Comparison of ENCODE assay signal across 9 cellular contexts in genomic region chr22:26585104-26585790, GRCh38. TPM values are rescaled to one million over a fixed set of nuclear protein-coding genes. Genes with fewer than 3 reads are reported as not detected.
DNase-seq lines count a peak whose midpoint lies in the region; ATAC-seq, FAIRE-seq and TF ChIP-seq lines count a peak whose summit lies in the region.
"Had no signal": no experiment of that assay in that cellular context is flagged by ENCODE, and none has a peak within 500 bp of the region (broad histone marks: within the 10 kb centered on the region; RNA-seq: fewer than 3 reads in every experiment).

No MANE protein-coding gene starts in this region.

- no peaks in the 10 kb centered on the region for H3K9me3 ChIP-seq in A549
- H3K9me3 ChIP-seq in HEK293 (ENCODE audit: control insufficient read depth, insufficient read depth, low read depth, low read length), result no peaks in the 10 kb centered on the region
- no peaks in the 10 kb centered on the region for H3K9me3 ChIP-seq in adrenal gland (replicated peaks in 1 of 3)

- TF ChIP-seq POLR2A in A549 (IDR thresholded peaks at IDR 0.05; ENCODE audit: low read length) (no peak), adrenal gland (IDR thresholded peaks at IDR 0.05) (peak in 1 of 2 donors; percentile 37)

- TF ChIP-seq RAD21 in A549 (conservative IDR thresholded peaks at IDR 0.05 in 1 of 2, IDR thresholded peaks at IDR 0.05 in 1 of 2), result no peak

- no peaks in the 10 kb centered on the region for H3K36me3 Mint-ChIP-seq in glutamatergic neuron (ENCODE audit: unreplicated experiment)

- intact Hi-C loops in adrenal gland (cut with DNase I), result loop anchor here in 1 of 2 donors (5.0 kb wide), 1 partner anchor 93 kb away; no protein-coding TSS in a partner anchor

- peaks cover 8% of the 10 kb centered on the region for H3K9me3 Mint-ChIP-seq in glutamatergic neuron (ENCODE audit: unreplicated experiment)

- 59% methylated on average over 9 of the region's 11 CpGs for WGBS in A549 (ENCODE audit: missing lambda C conversion rate)
- 25 to 54% (median 34%) methylated on average over 2 to 11 of the region's 11 CpGs for WGBS in adrenal gland, 4 donors

- TF ChIP-seq EP300 in A549 (IDR thresholded peaks at IDR 0.05), result no peak

- DNase-seq in A549 (ENCODE audit: low read depth in 1 of 2, low spot score in 1 of 2), result peak in 1 of 2 experiments; percentile 22
- DNase-seq in adrenal gland, result peak; percentile 72 to 94 (median 89)
- DNase-seq in kidney tubule cell (ENCODE audit: low spot score), result peak; percentile 70
- no peak for DNase-seq in activated CD8-positive, alpha-beta memory T cell treated with anti-CD3 and anti-CD28 coated beads for 24 hours
- DNase-seq in glutamatergic neuron, result no peak
- DNase-seq: cortex of kidney had no signal

- no peak for TF ChIP-seq CTCF in A549 (IDR thresholded peaks at IDR 0.05)
- no peak for TF ChIP-seq CTCF in HEK293 (tag by site-specific recombination; IDR thresholded peaks at IDR 0.05)
- TF ChIP-seq CTCF in adrenal gland (IDR thresholded peaks at IDR 0.05), result peak in 1 of 6 experiments; percentile 12
- TF ChIP-seq CTCF in glutamatergic neuron (IDR thresholded peaks at IDR 0.05; ENCODE audit: partially characterized antibody, unreplicated experiment), result no peak

- ATAC-seq in A549 (peak; percentile 62 to 65; a peak in 5 of 6 replicates), HG03378 (IDR thresholded peaks at IDR 0.05; ENCODE audit: unreplicated experiment) (no peak), HG03520 (IDR thresholded peaks at IDR 0.05; ENCODE audit: unreplicated experiment) (no peak)

- H3K4me3 Mint-ChIP-seq in glutamatergic neuron (ENCODE audit: unreplicated experiment), result no peak overlapping the region

- H3K27me3 Mint-ChIP-seq in glutamatergic neuron (ENCODE audit: unreplicated experiment), result peaks cover 9% of the 10 kb centered on the region

- peaks cover 0 to 4% of the 10 kb centered on the region in 2 experiments; a peak in 1 of 3 replicates for H3K36me3 ChIP-seq in HEK293 (ENCODE audit: control insufficient read depth in 2 of 2, insufficient read depth in 1 of 2, low read length in 2 of 2)
- peaks cover 0 to 9% of the 10 kb centered on the region in 2 donors for H3K36me3 ChIP-seq in adrenal gland (replicated peaks in 1 of 2)

- H3K27me3 ChIP-seq in adrenal gland, result no peaks in the 10 kb centered on the region

- H3K4me3 ChIP-seq in A549, result no peak overlapping the region
- no peak overlapping the region for H3K4me3 ChIP-seq in HEK293 (ENCODE audit: low read depth, low read length)
- no peak overlapping the region for H3K4me3 ChIP-seq in adrenal gland

- H3K4me1 Mint-ChIP-seq in glutamatergic neuron (ENCODE audit: low read depth, unreplicated experiment), result peaks cover 9% of the 10 kb centered on the region

- peak overlapping the region in 1 of 2 experiments; percentile 65; a peak in 4 of 6 replicates for H3K27ac ChIP-seq in A549
- no peak overlapping the region for H3K27ac ChIP-seq in HEK293 (ENCODE audit: extremely low read depth, low read depth, low read length)
- peak overlapping the region in 3 of 5 donors; percentile 39 to 61 (median 50) for H3K27ac ChIP-seq in adrenal gland

- H3K4me2 ChIP-seq in A549, result peak overlapping the region; percentile 51; the same call in 2 of the 3 replicates

- CTCF ChIA-PET in A549 (lab: Yijun Ruan, JAX), result no interaction called here
- CTCF ChIA-PET in HEK293 (lab: Yijun Ruan, JAX), result interaction anchor here (0.6 to 1.4 kb wide), 3 partner anchors 11 to 621 kb away, joined by 3 to 5 read pairs (median 3); no protein-coding TSS in a partner anchor

- H3K27ac Mint-ChIP-seq in glutamatergic neuron (ENCODE audit: unreplicated experiment), result no peak overlapping the region

- H3K4me1 ChIP-seq in A549, result peaks cover 12% of the 10 kb centered on the region; the same call in 2 of the 3 replicates
- no peaks in the 10 kb centered on the region for H3K4me1 ChIP-seq in HEK293 (ENCODE audit: control insufficient read depth, insufficient read depth, low read length)
- peaks cover 14 to 26% of the 10 kb centered on the region in 2 donors for H3K4me1 ChIP-seq in adrenal gland (replicated peaks in 1 of 2)

- no peak for FAIRE-seq in A549 (lab: Jason Lieb, UNC)

- POLR2A ChIA-PET in A549 (lab: Yijun Ruan, JAX), result interaction anchor here (0.7 kb wide), 1 partner anchor 226 kb away, joined by 4 read pairs; no protein-coding TSS in a partner anchor
- POLR2A ChIA-PET in HEK293 (lab: Yijun Ruan, JAX), result no interaction called here

TF ChIP-seq in A549, 52 proteins besides CTCF, POLR2A, EP300 and RAD21 (continues in another document):
- TF ChIP-seq RFX5 (IDR thresholded peaks at IDR 0.05), result no peak
- no peak for TF ChIP-seq POLR2AphosphoS2 (conservative IDR thresholded peaks at IDR 0.05; ENCODE audit: low read length)
- TF ChIP-seq E2F6 (IDR thresholded peaks at IDR 0.05; ENCODE audit: borderline replicate concordance, low read depth), result no peak
- no peak for TF ChIP-seq BHLHE40 (IDR thresholded peaks at IDR 0.05; ENCODE audit: low read depth, low read length)
- no peak for TF ChIP-seq CHD2 (IDR thresholded peaks at IDR 0.05; ENCODE audit: low read length, partially characterized antibody)
- TF ChIP-seq HDAC2 (IDR thresholded peaks at IDR 0.05), result no peak
- no peak for TF ChIP-seq NR3C1 (IDR thresholded peaks at IDR 0.05)
- no peak for TF ChIP-seq NPAS2 (CRISPR knock-in tag; IDR thresholded peaks at IDR 0.05; ENCODE audit: borderline replicate concordance)
- TF ChIP-seq TP53 (CRISPR knock-in tag; IDR thresholded peaks at IDR 0.05), result no peak

TF ChIP-seq in HEK293, 187 proteins besides CTCF, POLR2A, EP300 and RAD21 (continues in another document):
- no peak for TF ChIP-seq HOXA7 (CRISPR knock-in tag; IDR thresholded peaks at IDR 0.05; ENCODE audit: borderline replicate concordance)
- TF ChIP-seq ZNF521 (tag by site-specific recombination; IDR thresholded peaks at IDR 0.05), result no peak
- TF ChIP-seq ZNF76 (tag by site-specific recombination; IDR thresholded peaks at IDR 0.05; ENCODE audit: borderline replicate concordance, low read depth), result no peak
- no peak for TF ChIP-seq ZNF184 (tag by site-specific recombination; IDR thresholded peaks at IDR 0.05)
- TF ChIP-seq ZNF544 (tag by site-specific recombination; IDR thresholded peaks at IDR 0.05), result no peak
- TF ChIP-seq TCF7L2 (IDR thresholded peaks at IDR 0.05; ENCODE audit: borderline replicate concordance, low read depth, low read length), result no peak
- no peak for TF ChIP-seq HOXD13 (CRISPR knock-in tag; IDR thresholded peaks at IDR 0.05; ENCODE audit: borderline replicate concordance)
- no peak for TF ChIP-seq ZFHX2 (tag by site-specific recombination; conservative IDR thresholded peaks at IDR 0.05)
- peak; percentile 22; the same call in 1 of the 2 replicates for TF ChIP-seq KLF17 (tag by site-specific recombination; IDR thresholded peaks at IDR 0.05)
- TF ChIP-seq ZNF555 (tag by site-specific recombination; conservative IDR thresholded peaks at IDR 0.05), result no peak

RNA-seq across cellular contexts. Expression of gene TPST2, which starts 4.7 kb away (rescaled TPM):
- polyA plus RNA-seq in A549 (2011; rRNA removed) (10.5 and 13.6 TPM in 2 replicates), A549 (2017; fragmentation: RNase III; extraction: RNeasy Plus Mini Kit Qiagen cat#74134 plus additional on column Dnase treatment) (6.9 to 10.3 TPM (median 7.0 TPM) in 3 replicates), adrenal gland (10 to 100 TPM; 15.7 to 21.2 (median 17.7) TPM)
- polyA plus RNA-seq in A549 (2012; cell fraction: cytosol; rRNA removed), result 19.0 and 24.9 TPM in 2 replicates
- polyA plus RNA-seq in A549 (2012; cell fraction: nucleus; rRNA removed), result 15.5 and 24.9 TPM in 2 replicates
- polyA minus RNA-seq in A549 (2011; rRNA and poly(A)+ RNA removed), result 9.5 and 10.9 TPM in 2 replicates
- total RNA-seq in adrenal gland (100 to 1,000 TPM in 1 of 8 donors, 10 to 100 TPM in 7; 29.5 to 167 (median 75.2) TPM), glutamatergic neuron (ENCODE audit: unreplicated experiment) (10.6 TPM)

RNA-seq across cellular contexts. Expression of gene CRYBB1, which starts 32.6 kb away (rescaled TPM):
- polyA plus RNA-seq in A549 (2011; rRNA removed), result not detected in 2 replicates
- not detected in 2 replicates for polyA plus RNA-seq in A549 (2012; cell fraction: cytosol; rRNA removed)
- not detected in 2 replicates for polyA plus RNA-seq in A549 (2012; cell fraction: nucleus; rRNA removed)
- not detected in 3 replicates for polyA plus RNA-seq in A549 (2017; fragmentation: RNase III; extraction: RNeasy Plus Mini Kit Qiagen cat#74134 plus additional on column Dnase treatment)
- polyA minus RNA-seq in A549 (2011; rRNA and poly(A)+ RNA removed), result not detected in 2 replicates
- total RNA-seq in adrenal gland, result 1 to 10 TPM in 7 of 8 donors, under 1 TPM in 1; 0.72 to 2.6 (median 2.1) TPM
- polyA plus RNA-seq in adrenal gland, result 1 to 10 TPM in 1 of 3 donors, under 1 TPM in 2; 0.55 to 1.4 (median 0.88) TPM
- total RNA-seq in glutamatergic neuron (ENCODE audit: unreplicated experiment), result not detected

RNA-seq across cellular contexts. Expression of gene CRYBA4, which starts 36.5 kb away (rescaled TPM):
- polyA plus RNA-seq in A549 (2011; rRNA removed) (not detected in 2 replicates), A549 (2017; fragmentation: RNase III; extraction: RNeasy Plus Mini Kit Qiagen cat#74134 plus additional on column Dnase treatment) (not detected in 3 replicates), adrenal gland (not detected)
- polyA plus RNA-seq in A549 (2012; cell fraction: cytosol; rRNA removed), result not detected in 2 replicates
- not detected in 2 replicates for polyA plus RNA-seq in A549 (2012; cell fraction: nucleus; rRNA removed)
- not detected in 2 replicates for polyA minus RNA-seq in A549 (2011; rRNA and poly(A)+ RNA removed)
- total RNA-seq in adrenal gland (not detected), glutamatergic neuron (ENCODE audit: unreplicated experiment) (not detected)

Comparison
In these comparisons a context has a peak if more than half of its experiments do, and no peak if none do; other contexts are left out.
1. ATAC-seq: peak in A549 (2 of 2); none in HG03378 (single experiment) and HG03520 (single experiment).
2. DNase-seq: peak in adrenal gland (7 of 7) and kidney tubule cell (single experiment); none in activated CD8-positive, alpha-beta memory T cell treated with anti-CD3 and anti-CD28 coated beads for 24 hours (single experiment) and glutamatergic neuron (single experiment).